9 cellular contexts compared by ENCODE assay signal in the genomic region with DNA sequence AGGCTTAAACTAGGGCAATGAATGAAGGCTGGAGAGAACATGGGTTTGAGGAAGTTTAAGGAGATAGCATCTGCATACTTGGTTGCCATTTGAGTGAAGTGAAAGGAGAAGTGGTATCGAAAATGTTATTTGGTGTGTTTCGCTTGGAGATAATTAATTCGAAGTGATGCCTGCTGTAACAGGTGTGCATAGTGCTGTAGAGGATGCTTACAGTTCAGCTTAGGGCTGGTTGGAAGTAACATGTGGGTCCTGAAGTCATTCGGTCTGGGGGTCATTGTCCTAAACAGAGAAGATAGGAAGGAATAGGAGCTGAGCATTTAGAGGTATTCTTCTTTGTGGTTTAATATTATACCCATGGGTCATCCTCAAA. TPM values are rescaled to one million over a fixed set of nuclear protein-coding genes. Genes with fewer than 3 reads are reported as not detected.
A peak's percentile ranks its signal among the peaks of the same experiment; 100 is the strongest.
DNase-seq lines count a peak whose midpoint lies in the region; ATAC-seq and TF ChIP-seq lines count a peak whose summit lies in the region.
"Had no signal": no experiment of that assay in that cellular context is flagged by ENCODE, and none has a peak within 500 bp of the region (broad histone marks: within the 10 kb centered on the region; RNA-seq: fewer than 3 reads in every experiment).

No MANE protein-coding gene starts in this region.

- no peak for TF ChIP-seq POLR2A in upper lobe of left lung (IDR thresholded peaks at IDR 0.05)

- peak overlapping the region; percentile 63 for H3K4me3 ChIP-seq in HL-60 (replicated peaks; ENCODE audit: insufficient read depth, low read length)
- peak overlapping the region; percentile 55 for H3K4me3 ChIP-seq in kidney epithelial cell (ENCODE audit: low read depth, low read length)
- H3K4me3 ChIP-seq in upper lobe of left lung, result peak overlapping the region in 3 of 4 donors; percentile 40 to 71 (median 59)

- intact Hi-C loops in posterior cingulate gyrus (cut with DNase I), result loop anchor here (5.0 kb wide), 1 partner anchor 67 kb away; the partner anchor contains the start of gene ITGA10

- DNase-seq in DMS53 treated with DMSO at 0.1 percent for 48 hours (lab: John Stamatoyannopoulos, UW; ENCODE audit: unreplicated experiment), result peak; percentile 30
- peak; percentile 73 for DNase-seq in GM20000 (ENCODE audit: low spot score)
- peak in 1 of 2 experiments; percentile 46 for DNase-seq in HL-60 (ENCODE audit: low read depth in 1 of 2, low spot score in 1 of 2)
- no peak for DNase-seq in WTC11 (ENCODE audit: low spot score)
- no peak for DNase-seq in kidney epithelial cell (ENCODE audit: low read depth)
- no peak for DNase-seq in upper lobe of left lung
- no peak for DNase-seq in posterior cingulate gyrus
- DNase-seq in activated CD4-positive, alpha-beta T cell treated with anti-CD3 and anti-CD28 coated beads for 48 hours, result no peak

- H3K4me1 Mint-ChIP-seq in WTC11, result peaks cover 3% of the 10 kb centered on the region; the same call in 1 of the 2 replicates

- peaks cover 3% of the 10 kb centered on the region for H3K36me3 ChIP-seq in kidney epithelial cell (ENCODE audit: control insufficient read depth, insufficient read depth, low read length)
- H3K36me3 ChIP-seq in upper lobe of left lung, result peaks cover 21 to 52% (median 46%) of the 10 kb centered on the region in 4 donors

- no peaks in the 10 kb centered on the region for H3K9me3 Mint-ChIP-seq in WTC11
- H3K9me3 Mint-ChIP-seq: T-helper 1 cell treated with Interleukin-12 subunit alpha and Interleukin-12 subunit beta and Interleukin-4 antibody, amounts not matched to agents 30 μg/mL and 1 μg/mL, for 36 hours had no signal

- no peak for TF ChIP-seq EP300 in upper lobe of left lung (IDR thresholded peaks at IDR 0.05)

- H3K4me1 ChIP-seq in upper lobe of left lung, result peaks cover 12 to 31% (median 21%) of the 10 kb centered on the region in 4 donors

- H3K36me3 Mint-ChIP-seq in WTC11, result peaks cover 31% of the 10 kb centered on the region

- H3K9me3 ChIP-seq in upper lobe of left lung, result no peaks in the 10 kb centered on the region

- H3K27me3 ChIP-seq in HL-60 (ENCODE audit: insufficient read depth, poor library complexity, severe bottlenecking) (no peaks in the 10 kb centered on the region), kidney epithelial cell (ENCODE audit: control insufficient read depth, insufficient read depth, low read length) (no peaks in the 10 kb centered on the region), upper lobe of left lung (no peaks in the 10 kb centered on the region)

- CTCF ChIA-PET in WTC11 (lab: Charles Lee), result interaction anchor here (0.6 to 9.0 kb wide), 51 partner anchors 10 to 207 kb away, joined by 3 to 254 read pairs (median 5); partner anchors contain the start of genes ANKRD34A, ANKRD35, HJV and ITGA10

- no peak overlapping the region for H3K4me3 Mint-ChIP-seq in WTC11
- H3K4me3 Mint-ChIP-seq: T-helper 1 cell treated with Interleukin-12 subunit alpha and Interleukin-12 subunit beta and Interleukin-4 antibody, amounts not matched to agents 30 μg/mL and 1 μg/mL, for 36 hours had no signal

- no peaks in the 10 kb centered on the region for H3K27me3 Mint-ChIP-seq in WTC11 (ENCODE audit: low read depth)

- H3K27ac ChIP-seq in HL-60 (replicated peaks), result peak overlapping the region; percentile 62
- peak overlapping the region in 3 of 4 donors; percentile 71 to 83 (median 78) for H3K27ac ChIP-seq in upper lobe of left lung

- no peak overlapping the region for H3K27ac Mint-ChIP-seq in WTC11
- H3K27ac Mint-ChIP-seq: T-helper 1 cell treated with Interleukin-12 subunit alpha and Interleukin-12 subunit beta and Interleukin-4 antibody, amounts not matched to agents 30 μg/mL and 1 μg/mL, for 36 hours had no signal

- peak; percentile 20 for ATAC-seq in WTC11
- peak; percentile 5 to 29 for ATAC-seq in upper lobe of left lung (ENCODE audit: low FRiP score in 2 of 2)

- TF ChIP-seq CTCF in GM20000 (IDR thresholded peaks at IDR 0.05; ENCODE audit: extremely low read depth, missing control alignments) (no peak), HL-60 (IDR thresholded peaks at IDR 0.05; ENCODE audit: insufficient read depth, low read length) (no peak), WTC11 (IDR thresholded peaks at IDR 0.05) (no peak), kidney epithelial cell (IDR thresholded peaks at IDR 0.05; ENCODE audit: insufficient read depth, low read length, poor library complexity, severe bottlenecking) (no peak), upper lobe of left lung (IDR thresholded peaks at IDR 0.05) (no peak)

- 3 to 14% methylated on average over 4 of the region's 4 CpGs for WGBS in upper lobe of left lung, 2 donors

- POLR2A ChIA-PET in WTC11 (lab: Charles Lee), result interaction anchor here (0.6 to 3.4 kb wide), 8 partner anchors 10 to 145 kb away, joined by 3 to 48 read pairs (median 5); partner anchors contain the start of genes PIAS3, POLR3C, RBM8A and RNF115

TF ChIP-seq in WTC11, 78 proteins besides CTCF, POLR2A, EP300 and RAD21 (continues in another document):
- TF ChIP-seq, protein P1, sequence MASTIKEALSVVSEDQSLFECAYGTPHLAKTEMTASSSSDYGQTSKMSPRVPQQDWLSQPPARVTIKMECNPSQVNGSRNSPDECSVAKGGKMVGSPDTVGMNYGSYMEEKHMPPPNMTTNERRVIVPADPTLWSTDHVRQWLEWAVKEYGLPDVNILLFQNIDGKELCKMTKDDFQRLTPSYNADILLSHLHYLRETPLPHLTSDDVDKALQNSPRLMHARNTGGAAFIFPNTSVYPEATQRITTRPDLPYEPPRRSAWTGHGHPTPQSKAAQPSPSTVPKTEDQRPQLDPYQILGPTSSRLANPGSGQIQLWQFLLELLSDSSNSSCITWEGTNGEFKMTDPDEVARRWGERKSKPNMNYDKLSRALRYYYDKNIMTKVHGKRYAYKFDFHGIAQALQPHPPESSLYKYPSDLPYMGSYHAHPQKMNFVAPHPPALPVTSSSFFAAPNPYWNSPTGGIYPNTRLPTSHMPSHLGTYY (CRISPR knock-in tag; IDR thresholded peaks at IDR 0.05), result no peak
- TF ChIP-seq, protein P2, sequence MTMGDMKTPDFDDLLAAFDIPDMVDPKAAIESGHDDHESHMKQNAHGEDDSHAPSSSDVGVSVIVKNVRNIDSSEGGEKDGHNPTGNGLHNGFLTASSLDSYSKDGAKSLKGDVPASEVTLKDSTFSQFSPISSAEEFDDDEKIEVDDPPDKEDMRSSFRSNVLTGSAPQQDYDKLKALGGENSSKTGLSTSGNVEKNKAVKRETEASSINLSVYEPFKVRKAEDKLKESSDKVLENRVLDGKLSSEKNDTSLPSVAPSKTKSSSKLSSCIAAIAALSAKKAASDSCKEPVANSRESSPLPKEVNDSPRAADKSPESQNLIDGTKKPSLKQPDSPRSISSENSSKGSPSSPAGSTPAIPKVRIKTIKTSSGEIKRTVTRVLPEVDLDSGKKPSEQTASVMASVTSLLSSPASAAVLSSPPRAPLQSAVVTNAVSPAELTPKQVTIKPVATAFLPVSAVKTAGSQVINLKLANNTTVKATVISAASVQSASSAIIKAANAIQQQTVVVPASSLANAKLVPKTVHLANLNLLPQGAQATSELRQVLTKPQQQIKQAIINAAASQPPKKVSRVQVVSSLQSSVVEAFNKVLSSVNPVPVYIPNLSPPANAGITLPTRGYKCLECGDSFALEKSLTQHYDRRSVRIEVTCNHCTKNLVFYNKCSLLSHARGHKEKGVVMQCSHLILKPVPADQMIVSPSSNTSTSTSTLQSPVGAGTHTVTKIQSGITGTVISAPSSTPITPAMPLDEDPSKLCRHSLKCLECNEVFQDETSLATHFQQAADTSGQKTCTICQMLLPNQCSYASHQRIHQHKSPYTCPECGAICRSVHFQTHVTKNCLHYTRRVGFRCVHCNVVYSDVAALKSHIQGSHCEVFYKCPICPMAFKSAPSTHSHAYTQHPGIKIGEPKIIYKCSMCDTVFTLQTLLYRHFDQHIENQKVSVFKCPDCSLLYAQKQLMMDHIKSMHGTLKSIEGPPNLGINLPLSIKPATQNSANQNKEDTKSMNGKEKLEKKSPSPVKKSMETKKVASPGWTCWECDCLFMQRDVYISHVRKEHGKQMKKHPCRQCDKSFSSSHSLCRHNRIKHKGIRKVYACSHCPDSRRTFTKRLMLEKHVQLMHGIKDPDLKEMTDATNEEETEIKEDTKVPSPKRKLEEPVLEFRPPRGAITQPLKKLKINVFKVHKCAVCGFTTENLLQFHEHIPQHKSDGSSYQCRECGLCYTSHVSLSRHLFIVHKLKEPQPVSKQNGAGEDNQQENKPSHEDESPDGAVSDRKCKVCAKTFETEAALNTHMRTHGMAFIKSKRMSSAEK (CRISPR knock-in tag; IDR thresholded peaks at IDR 0.05; ENCODE audit: borderline replicate concordance), result no peak
- no peak for TF ChIP-seq OVOL2 (CRISPR knock-in tag; IDR thresholded peaks at IDR 0.05; ENCODE audit: borderline replicate concordance)
- no peak for TF ChIP-seq ZNF423 (CRISPR knock-in tag; IDR thresholded peaks at IDR 0.05)

RNA-seq across cellular contexts. Expression of gene NUDT17, which starts 0.3 kb away (rescaled TPM):
- total RNA-seq in WTC11 (2021) (2.7 to 3.5 TPM (median 3.3 TPM) in 3 replicates), kidney epithelial cell (1.9 and 2.5 TPM in 2 replicates), upper lobe of left lung (10 to 100 TPM in 2 of 6 donors, 1 to 10 TPM in 4; 2.1 to 11.0 (median 4.8) TPM)

RNA-seq across cellular contexts. Expression of gene PIAS3, which starts 13.8 kb away (rescaled TPM):
- 44.9 to 52.4 TPM (median 49.6 TPM) in 3 replicates for total RNA-seq in WTC11 (2021)
- total RNA-seq in kidney epithelial cell, result 17.7 and 19.6 TPM in 2 replicates
- 10 to 100 TPM; 23.0 to 71.2 (median 29.5) TPM for total RNA-seq in upper lobe of left lung

RNA-seq across cellular contexts. Expression of gene POLR3C, which starts 21.1 kb away (rescaled TPM):
- 20.2 to 24.9 TPM (median 22.7 TPM) in 3 replicates for total RNA-seq in WTC11 (2021)
- 43.4 and 44.2 TPM in 2 replicates for total RNA-seq in kidney epithelial cell
- total RNA-seq in upper lobe of left lung, result 10 to 100 TPM; 15.9 to 40.9 (median 26.7) TPM

RNA-seq across cellular contexts. Expression of gene RNF115, which starts 21.2 kb away (rescaled TPM):
- 8.1 to 9.2 TPM (median 9.0 TPM) in 3 replicates for total RNA-seq in WTC11 (2021)
- total RNA-seq in kidney epithelial cell, result 7.7 and 8.5 TPM in 2 replicates
- 10 to 100 TPM; 10.7 to 32.0 (median 19.0) TPM for total RNA-seq in upper lobe of left lung

RNA-seq across cellular contexts. Expression of gene ANKRD35, which starts 40.5 kb away (rescaled TPM):
- total RNA-seq in WTC11 (2021) (2.7 to 3.2 TPM (median 2.9 TPM) in 3 replicates), kidney epithelial cell (0.07 TPM in 1 of 2 replicates, not detected in the other), upper lobe of left lung (1 to 10 TPM in 4 of 6 donors, under 1 TPM in 1, not detected in 1; 0.76 to 2.5 (median 1.3) TPM)

Comparison
In these comparisons a context has a peak if more than half of its experiments do, and no peak if none do; other contexts are left out.
1. DNase-seq: peak in DMS53 treated with DMSO at 0.1 percent for 48 hours (single experiment) and GM20000 (single experiment); none in WTC11 (single experiment), kidney epithelial cell (single experiment), upper lobe of left lung (0 of 2), posterior cingulate gyrus (0 of 10) and activated CD4-positive, alpha-beta T cell treated with anti-CD3 and anti-CD28 coated beads for 48 hours (single experiment).
2. Peak in every context shown above with its lines, with median percentiles within 50 percentile points of each other: H3K4me3 ChIP-seq.